Comparison of ENCODE assay signal across 26 cellular contexts in genomic region chr3:126666600-126667528, GRCh38.
"Had no signal": no experiment of that assay in that cellular context is flagged by ENCODE, and none has a peak within 500 bp of the region (broad histone marks: within the 10 kb centered on the region; RNA-seq: fewer than 3 reads in every experiment).

No MANE protein-coding gene starts in this region.

- H3K27ac ChIP-seq: adrenal gland, ascending aorta, breast epithelium, coronary artery, dorsolateral prefrontal cortex, foreskin keratinocyte, gastrocnemius medialis, WERI-Rb-1 had no signal

- H3K4me1 ChIP-seq: adrenal gland, ascending aorta, breast epithelium, foreskin keratinocyte, gastrocnemius medialis had no signal

- H3K36me3 ChIP-seq: adrenal gland, ascending aorta, breast epithelium, gastrocnemius medialis, WERI-Rb-1 had no signal

- DNase-seq: activated B cell treated with CpG ODN at 0.5 μM for 24 hours; activated CD4-positive, alpha-beta T cell treated with anti-CD3 and anti-CD28 coated beads for 48 hours; activated CD4-positive, alpha-beta T cell treated with anti-CD3 and anti-CD28 coated beads, Interleukin-2, amount 50 U/mL, for 1 hour; activated CD4-positive, alpha-beta T cell treated with anti-CD3 and anti-CD28 coated beads, Interleukin-2, amount 50 U/mL, for 48 hours; activated CD8-positive, alpha-beta memory T cell treated with anti-CD3 and anti-CD28 coated beads for 24 hours; activated CD8-positive, alpha-beta T cell treated with anti-CD3 and anti-CD28 coated beads for 36 hours; activated effector memory CD4-positive, alpha-beta T cell treated with Interleukin-2 at 50 U/mL for 16 hours; activated naive CD4-positive, alpha-beta T cell treated with anti-CD3 and anti-CD28 coated beads for 36 hours; activated naive CD8-positive, alpha-beta T cell treated with anti-CD3 and anti-CD28 coated beads for 36 hours; activated naive CD8-positive, alpha-beta T cell treated with anti-CD3 and anti-CD28 coated beads, Interleukin-2, amount 50 U/mL, for 24 hours; activated T-cell treated with anti-CD3 and anti-CD28 coated beads, Interleukin-2, amount 50 U/mL, for 4 hours; adrenal gland; dorsolateral prefrontal cortex; effector memory CD4-positive, alpha-beta T cell; endodermal cell; foreskin keratinocyte; gastrocnemius medialis; glutamatergic neuron; SW 1271; T-helper 1 cell; T-helper 17 cell; T1000; WERI-Rb-1 had no signal

- H3K4me3 ChIP-seq: adrenal gland, ascending aorta, breast epithelium, coronary artery, dorsolateral prefrontal cortex, gastrocnemius medialis had no signal

- H3K27me3 ChIP-seq: ascending aorta, dorsolateral prefrontal cortex, gastrocnemius medialis had no signal

- H3K9me3 ChIP-seq: adrenal gland, ascending aorta, breast epithelium, gastrocnemius medialis had no signal
